Comparison of ENCODE assay signal across 1 cellular context in the genomic region with DNA sequence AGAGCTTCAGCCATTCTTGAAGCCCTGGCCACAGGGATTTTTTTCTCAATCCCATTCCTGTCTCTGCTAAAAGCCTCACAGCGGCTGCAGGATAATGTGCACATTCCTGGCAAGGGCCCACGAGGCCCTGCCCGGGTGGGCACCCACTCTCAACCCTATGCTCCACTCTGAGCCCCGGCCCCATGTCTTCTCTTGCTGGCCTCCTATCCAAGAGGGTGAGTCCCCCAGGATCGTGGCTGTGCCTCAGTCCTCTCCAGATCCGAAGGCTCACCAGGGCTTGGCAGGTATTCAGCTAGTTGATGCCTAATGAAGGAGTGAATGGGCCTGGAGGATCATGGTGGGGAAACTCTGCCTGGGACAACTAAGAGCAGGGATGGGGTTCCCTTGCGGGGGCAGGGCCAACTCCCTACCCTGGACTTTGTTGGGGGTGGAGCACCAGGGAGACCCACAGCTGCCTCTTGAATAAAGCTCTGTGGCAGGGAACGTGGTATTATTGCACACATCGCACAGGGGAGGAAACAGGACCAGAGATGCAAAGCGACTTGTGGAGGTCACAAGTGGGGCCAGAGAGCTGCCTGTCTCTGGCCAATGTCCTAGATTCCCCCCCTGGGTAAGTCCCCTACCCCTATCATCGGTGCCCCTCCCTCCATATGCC.
TF ChIP-seq lines count a peak whose summit lies in the region.

No MANE protein-coding gene starts in this region.

TF ChIP-seq in SK-N-SH treated with all-trans-retinoic acid at 6 μM for 48 hours, 23 proteins besides CTCF, POLR2A, EP300 and RAD21 (continued from another document):
- TF ChIP-seq ZFP30 (CRISPR knock-in tag; IDR thresholded peaks at IDR 0.05) (no peak), PPARA (CRISPR knock-in tag; IDR thresholded peaks at IDR 0.05; ENCODE audit: borderline replicate concordance) (no peak), BACH2 (CRISPR knock-in tag; IDR thresholded peaks at IDR 0.05; ENCODE audit: borderline replicate concordance) (no peak), RARB (CRISPR knock-in tag; IDR thresholded peaks at IDR 0.05) (no peak), ZNF70 (CRISPR knock-in tag; IDR thresholded peaks at IDR 0.05) (no peak), TCF4 (CRISPR knock-in tag; IDR thresholded peaks at IDR 0.05; ENCODE audit: borderline replicate concordance) (no peak), ESRRG (CRISPR knock-in tag; IDR thresholded peaks at IDR 0.05) (no peak), ZNF8 (CRISPR knock-in tag; IDR thresholded peaks at IDR 0.05) (no peak), ZFP3 (CRISPR knock-in tag; IDR thresholded peaks at IDR 0.05) (no peak), TOX (CRISPR knock-in tag; IDR thresholded peaks at IDR 0.05; ENCODE audit: borderline replicate concordance) (no peak), GLIS3 (CRISPR knock-in tag; IDR thresholded peaks at IDR 0.05) (no peak), ISL1 (CRISPR knock-in tag; IDR thresholded peaks at IDR 0.05) (no peak)
- TF ChIP-seq, protein P1, sequence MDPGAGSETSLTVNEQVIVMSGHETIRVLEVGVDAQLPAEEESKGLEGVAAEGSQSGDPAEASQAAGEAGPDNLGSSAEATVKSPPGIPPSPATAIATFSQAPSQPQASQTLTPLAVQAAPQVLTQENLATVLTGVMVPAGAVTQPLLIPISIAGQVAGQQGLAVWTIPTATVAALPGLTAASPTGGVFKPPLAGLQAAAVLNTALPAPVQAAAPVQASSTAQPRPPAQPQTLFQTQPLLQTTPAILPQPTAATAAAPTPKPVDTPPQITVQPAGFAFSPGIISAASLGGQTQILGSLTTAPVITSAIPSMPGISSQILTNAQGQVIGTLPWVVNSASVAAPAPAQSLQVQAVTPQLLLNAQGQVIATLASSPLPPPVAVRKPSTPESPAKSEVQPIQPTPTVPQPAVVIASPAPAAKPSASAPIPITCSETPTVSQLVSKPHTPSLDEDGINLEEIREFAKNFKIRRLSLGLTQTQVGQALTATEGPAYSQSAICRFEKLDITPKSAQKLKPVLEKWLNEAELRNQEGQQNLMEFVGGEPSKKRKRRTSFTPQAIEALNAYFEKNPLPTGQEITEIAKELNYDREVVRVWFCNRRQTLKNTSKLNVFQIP (CRISPR knock-in tag; IDR thresholded peaks at IDR 0.05; ENCODE audit: borderline replicate concordance, low read depth) = no peak
- TF ChIP-seq, protein P2, sequence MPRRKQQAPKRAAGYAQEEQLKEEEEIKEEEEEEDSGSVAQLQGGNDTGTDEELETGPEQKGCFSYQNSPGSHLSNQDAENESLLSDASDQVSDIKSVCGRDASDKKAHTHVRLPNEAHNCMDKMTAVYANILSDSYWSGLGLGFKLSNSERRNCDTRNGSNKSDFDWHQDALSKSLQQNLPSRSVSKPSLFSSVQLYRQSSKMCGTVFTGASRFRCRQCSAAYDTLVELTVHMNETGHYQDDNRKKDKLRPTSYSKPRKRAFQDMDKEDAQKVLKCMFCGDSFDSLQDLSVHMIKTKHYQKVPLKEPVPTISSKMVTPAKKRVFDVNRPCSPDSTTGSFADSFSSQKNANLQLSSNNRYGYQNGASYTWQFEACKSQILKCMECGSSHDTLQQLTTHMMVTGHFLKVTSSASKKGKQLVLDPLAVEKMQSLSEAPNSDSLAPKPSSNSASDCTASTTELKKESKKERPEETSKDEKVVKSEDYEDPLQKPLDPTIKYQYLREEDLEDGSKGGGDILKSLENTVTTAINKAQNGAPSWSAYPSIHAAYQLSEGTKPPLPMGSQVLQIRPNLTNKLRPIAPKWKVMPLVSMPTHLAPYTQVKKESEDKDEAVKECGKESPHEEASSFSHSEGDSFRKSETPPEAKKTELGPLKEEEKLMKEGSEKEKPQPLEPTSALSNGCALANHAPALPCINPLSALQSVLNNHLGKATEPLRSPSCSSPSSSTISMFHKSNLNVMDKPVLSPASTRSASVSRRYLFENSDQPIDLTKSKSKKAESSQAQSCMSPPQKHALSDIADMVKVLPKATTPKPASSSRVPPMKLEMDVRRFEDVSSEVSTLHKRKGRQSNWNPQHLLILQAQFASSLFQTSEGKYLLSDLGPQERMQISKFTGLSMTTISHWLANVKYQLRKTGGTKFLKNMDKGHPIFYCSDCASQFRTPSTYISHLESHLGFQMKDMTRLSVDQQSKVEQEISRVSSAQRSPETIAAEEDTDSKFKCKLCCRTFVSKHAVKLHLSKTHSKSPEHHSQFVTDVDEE (CRISPR knock-in tag; IDR thresholded peaks at IDR 0.05) = no peak
TF ChIP-seq in SK-N-SH treated with all-trans-retinoic acid at 6 μM for 48 hours: peak in this region for 0.
